ENCODE assay signal across 1 cellular context in the genomic region with DNA sequence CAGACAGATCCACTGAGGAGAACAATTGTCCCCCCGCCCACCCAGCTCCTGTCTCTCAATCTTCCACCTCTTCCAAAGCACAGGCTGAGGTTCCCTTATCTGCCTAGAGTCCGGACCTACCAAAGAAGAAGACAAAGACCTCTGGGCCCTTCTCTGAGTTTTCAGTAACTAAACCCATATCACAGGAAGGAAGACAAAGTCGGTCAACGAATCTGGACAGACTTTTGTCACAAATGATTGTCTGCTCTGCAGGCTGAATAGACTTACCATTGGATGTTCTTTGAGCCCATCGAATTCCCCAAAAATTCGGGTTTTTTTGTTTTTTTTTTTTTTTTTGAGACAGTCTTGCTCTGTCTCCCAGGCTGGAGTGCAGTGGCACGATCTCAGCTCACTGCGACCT.
TF ChIP-seq lines count a peak whose summit lies in the region.

No MANE protein-coding gene starts in this region.

TF ChIP-seq in K562, 482 proteins besides CTCF, POLR2A, EP300 and RAD21 (continued from another document):
- no peak for TF ChIP-seq SMARCC2 (IDR thresholded peaks at IDR 0.05; ENCODE audit: low read depth)
- TF ChIP-seq, protein P1, sequence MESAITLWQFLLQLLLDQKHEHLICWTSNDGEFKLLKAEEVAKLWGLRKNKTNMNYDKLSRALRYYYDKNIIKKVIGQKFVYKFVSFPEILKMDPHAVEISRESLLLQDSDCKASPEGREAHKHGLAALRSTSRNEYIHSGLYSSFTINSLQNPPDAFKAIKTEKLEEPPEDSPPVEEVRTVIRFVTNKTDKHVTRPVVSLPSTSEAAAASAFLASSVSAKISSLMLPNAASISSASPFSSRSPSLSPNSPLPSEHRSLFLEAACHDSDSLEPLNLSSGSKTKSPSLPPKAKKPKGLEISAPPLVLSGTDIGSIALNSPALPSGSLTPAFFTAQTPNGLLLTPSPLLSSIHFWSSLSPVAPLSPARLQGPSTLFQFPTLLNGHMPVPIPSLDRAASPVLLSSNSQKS (CRISPR knock-in tag; IDR thresholded peaks at IDR 0.05), result no peak
- TF ChIP-seq HNRNPUL1 (IDR thresholded peaks at IDR 0.05; ENCODE audit: low read length), result no peak
- TF ChIP-seq, protein P2, sequence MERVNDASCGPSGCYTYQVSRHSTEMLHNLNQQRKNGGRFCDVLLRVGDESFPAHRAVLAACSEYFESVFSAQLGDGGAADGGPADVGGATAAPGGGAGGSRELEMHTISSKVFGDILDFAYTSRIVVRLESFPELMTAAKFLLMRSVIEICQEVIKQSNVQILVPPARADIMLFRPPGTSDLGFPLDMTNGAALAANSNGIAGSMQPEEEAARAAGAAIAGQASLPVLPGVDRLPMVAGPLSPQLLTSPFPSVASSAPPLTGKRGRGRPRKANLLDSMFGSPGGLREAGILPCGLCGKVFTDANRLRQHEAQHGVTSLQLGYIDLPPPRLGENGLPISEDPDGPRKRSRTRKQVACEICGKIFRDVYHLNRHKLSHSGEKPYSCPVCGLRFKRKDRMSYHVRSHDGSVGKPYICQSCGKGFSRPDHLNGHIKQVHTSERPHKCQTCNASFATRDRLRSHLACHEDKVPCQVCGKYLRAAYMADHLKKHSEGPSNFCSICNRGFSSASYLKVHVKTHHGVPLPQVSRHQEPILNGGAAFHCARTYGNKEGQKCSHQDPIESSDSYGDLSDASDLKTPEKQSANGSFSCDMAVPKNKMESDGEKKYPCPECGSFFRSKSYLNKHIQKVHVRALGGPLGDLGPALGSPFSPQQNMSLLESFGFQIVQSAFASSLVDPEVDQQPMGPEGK (CRISPR knock-in tag; IDR thresholded peaks at IDR 0.05; ENCODE audit: borderline replicate concordance), result no peak
- TF ChIP-seq ZNF551 (CRISPR knock-in tag; IDR thresholded peaks at IDR 0.05), result no peak
- no peak for TF ChIP-seq CREB1 (IDR thresholded peaks at IDR 0.05)
- TF ChIP-seq CREB1 (CRISPR knock-in tag; IDR thresholded peaks at IDR 0.05), result no peak
- TF ChIP-seq E2F3 (CRISPR knock-in tag; IDR thresholded peaks at IDR 0.05), result no peak
- TF ChIP-seq ZBTB8A (IDR thresholded peaks at IDR 0.05; ENCODE audit: partially characterized antibody), result no peak
- peak; percentile 69 for TF ChIP-seq BCOR (IDR thresholded peaks at IDR 0.05)
- TF ChIP-seq ZNF124 (CRISPR knock-in tag; IDR thresholded peaks at IDR 0.05), result no peak
- TF ChIP-seq ZEB2 (IDR thresholded peaks at IDR 0.05), result no peak
- TF ChIP-seq NFIC (IDR thresholded peaks at IDR 0.05), result no peak
- no peak for TF ChIP-seq CBFA2T3 (IDR thresholded peaks at IDR 0.05)
- TF ChIP-seq ZSCAN29 (IDR thresholded peaks at IDR 0.05), result 0 out of 2 replicates have a peak, but pooled peaks have one; percentile 38
- TF ChIP-seq ZNF589 (CRISPR knock-in tag; IDR thresholded peaks at IDR 0.05; ENCODE audit: low read depth), result no peak
